10 cellular contexts compared by ENCODE assay signal in the genomic region with DNA sequence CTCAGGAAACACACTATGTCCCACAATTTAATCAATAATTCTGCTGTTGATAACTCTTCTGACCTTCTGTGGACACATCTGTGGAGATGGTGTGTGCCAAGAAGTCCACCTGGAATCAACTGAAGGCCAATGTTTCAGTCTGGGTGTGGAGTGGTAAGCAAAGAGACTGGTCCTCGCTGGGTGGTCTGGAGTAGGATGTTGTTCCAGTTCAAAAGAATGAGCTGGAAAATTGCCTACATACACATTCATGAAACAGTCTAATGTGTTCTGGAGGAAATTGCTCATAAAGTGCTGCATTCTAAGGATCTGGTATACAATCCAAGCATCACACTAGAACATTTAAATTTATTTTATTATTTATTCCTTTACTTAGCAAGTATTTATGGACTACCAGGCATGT.
"Had no signal": no experiment of that assay in that cellular context is flagged by ENCODE, and none has a peak within 500 bp of the region (broad histone marks: within the 10 kb centered on the region; RNA-seq: fewer than 3 reads in every experiment).

No MANE protein-coding gene starts in this region.

- H3K4me3 ChIP-seq: adrenal gland, breast epithelium, lower lobe of right lung, smooth muscle cell had no signal

- H3K4me1 ChIP-seq: adrenal gland, breast epithelium, lower lobe of right lung had no signal

- DNase-seq: activated CD4-positive, alpha-beta T cell treated with anti-CD3 and anti-CD28 coated beads, Interleukin-2, amount 50 U/mL, for 1 hour; activated naive CD4-positive, alpha-beta T cell treated with anti-CD3 and anti-CD28 coated beads, Interleukin-2, amount 50 U/mL, for 16 hours; adrenal gland; hippocampal formation; lower lobe of right lung; naive B cell; stimulated activated CD4-positive, alpha-beta T cell treated with anti-CD3 and anti-CD28 coated beads, Interleukin-1b, Interleukin-23, amount 100 ng/mL, for 48 hours had no signal

- H3K27me3 ChIP-seq: adrenal gland, breast epithelium had no signal

- H3K9me3 ChIP-seq: adrenal gland, breast epithelium, lower lobe of right lung had no signal

- H3K36me3 ChIP-seq: adrenal gland, breast epithelium, lower lobe of right lung had no signal

- ATAC-seq: lower lobe of right lung; stimulated activated memory B cell treated with anti-CD40 and anti-IgM and Interleukin-4, amounts not matched to agents 10 μg/mL and 1 μg/mL and 100 μg/mL, for 72 hours had no signal

- H3K4me2 ChIP-seq: smooth muscle cell had no signal

- H3K27ac ChIP-seq: adrenal gland, breast epithelium, lower lobe of right lung had no signal
